18 cellular contexts compared by ENCODE assay signal in genomic region chr11:10495464-10495786, GRCh38.
"Had no signal": no experiment of that assay in that cellular context is flagged by ENCODE, and none has a peak within 500 bp of the region (broad histone marks: within the 10 kb centered on the region; RNA-seq: fewer than 3 reads in every experiment).

No MANE protein-coding gene starts in this region.

- H3K4me3 ChIP-seq: coronary artery, ovary, prostate gland, tibial artery, uterus had no signal

- H3K27ac ChIP-seq: coronary artery, neutrophil, ovary, prostate gland, tibial artery, uterus had no signal

- H3K27me3 ChIP-seq: neutrophil, ovary, tibial artery, uterus had no signal

- H3K36me3 ChIP-seq: ovary, uterus had no signal

- H3K27ac Mint-ChIP-seq: activated CD4-positive, alpha-beta memory T cell treated with anti-CD3 and anti-CD28 coated beads for 36 hours; mesothelial cell of epicardium had no signal

- H3K4me1 ChIP-seq: prostate gland had no signal

- H3K9me3 Mint-ChIP-seq: activated CD4-positive, alpha-beta memory T cell treated with anti-CD3 and anti-CD28 coated beads for 36 hours; activated naive CD8-positive, alpha-beta T cell treated with anti-CD3 and anti-CD28 coated beads, Interleukin-2, amount 50 U/mL, for 24 hours; activated T-cell treated with anti-CD3 and anti-CD28 coated beads, Interleukin-2, amount 50 U/mL, for 4 hours; naive thymus-derived CD8-positive, alpha-beta T cell had no signal

- H3K9me3 ChIP-seq: neutrophil, ovary, prostate gland, tibial artery, uterus had no signal

- DNase-seq: activated CD4-positive, alpha-beta memory T cell treated with anti-CD3 and anti-CD28 coated beads for 36 hours; activated CD4-positive, alpha-beta T cell treated with anti-CD3 and anti-CD28 coated beads for 48 hours; activated naive CD4-positive, alpha-beta T cell treated with anti-CD3 and anti-CD28 coated beads, Interleukin-2, amount 50 U/mL, for 16 hours; activated naive CD8-positive, alpha-beta T cell treated with anti-CD3 and anti-CD28 coated beads, Interleukin-2, amount 50 U/mL, for 24 hours; activated T-cell treated with anti-CD3 and anti-CD28 coated beads, Interleukin-2, amount 50 U/mL, for 4 hours; cerebellar nuclear complex; kidney; stimulated activated CD4-positive, alpha-beta T cell treated with anti-CD3 and anti-CD28 coated beads, Interleukin-4, amount 100 ng/mL, for 24 hours; stimulated activated naive CD8-positive, alpha-beta T cell treated with anti-CD3 and anti-CD28 coated beads, Interleukin-15, Interleukin-2, amounts not matched to agents 100 U/mL and 50 U/mL, for 24 hours; T-helper 17 cell; uterus had no signal

- H3K4me3 Mint-ChIP-seq: activated CD4-positive, alpha-beta memory T cell treated with anti-CD3 and anti-CD28 coated beads for 36 hours; activated naive CD8-positive, alpha-beta T cell treated with anti-CD3 and anti-CD28 coated beads, Interleukin-2, amount 50 U/mL, for 24 hours; activated T-cell treated with anti-CD3 and anti-CD28 coated beads, Interleukin-2, amount 50 U/mL, for 4 hours; mesothelial cell of epicardium; naive thymus-derived CD8-positive, alpha-beta T cell; T-helper 17 cell had no signal

- ATAC-seq: activated naive CD8-positive, alpha-beta T cell treated with anti-CD3 and anti-CD28 coated beads, Interleukin-2, amount 50 U/mL, for 24 hours; activated T-cell treated with anti-CD3 and anti-CD28 coated beads, Interleukin-2, amount 50 U/mL, for 4 hours; naive thymus-derived CD8-positive, alpha-beta T cell; stimulated activated naive CD8-positive, alpha-beta T cell treated with anti-CD3 and anti-CD28 coated beads, Interleukin-15, Interleukin-2, amounts not matched to agents 100 U/mL and 50 U/mL, for 24 hours; T-helper 17 cell had no signal

- H3K27me3 Mint-ChIP-seq: activated CD4-positive, alpha-beta memory T cell treated with anti-CD3 and anti-CD28 coated beads for 36 hours; activated naive CD8-positive, alpha-beta T cell treated with anti-CD3 and anti-CD28 coated beads, Interleukin-2, amount 50 U/mL, for 24 hours; naive thymus-derived CD8-positive, alpha-beta T cell; T-helper 17 cell had no signal

- H3K4me1 Mint-ChIP-seq: activated naive CD8-positive, alpha-beta T cell treated with anti-CD3 and anti-CD28 coated beads, Interleukin-2, amount 50 U/mL, for 24 hours; mesothelial cell of epicardium had no signal
